Comparison of ENCODE assay signal across 8 cellular contexts in genomic region chr10:100020161-100020882, GRCh38. TPM values are rescaled to one million over a fixed set of nuclear protein-coding genes. Genes with fewer than 3 reads are reported as not detected.
A peak's percentile ranks its signal among the peaks of the same experiment; 100 is the strongest.
DNase-seq lines count a peak whose midpoint lies in the region; ATAC-seq and TF ChIP-seq lines count a peak whose summit lies in the region.

No MANE protein-coding gene starts in this region.

- no peaks in the 10 kb centered on the region for H3K79me1 ChIP-seq in trophoblast cell (ENCODE audit: low read length)

- no peak overlapping the region for H3K4me3 ChIP-seq in trophoblast cell (ENCODE audit: low read depth, low read length)

- no peak overlapping the region for H2AFZ ChIP-seq in trophoblast cell (ENCODE audit: insufficient read depth, low read length, poor library complexity)

- peak; percentile 22 for TF ChIP-seq CTCF in neural crest cell (conservative IDR thresholded peaks at IDR 0.05)

- no peak overlapping the region for H4K8ac ChIP-seq in trophoblast cell (ENCODE audit: low read depth, low read length)

- H3K27ac Mint-ChIP-seq in neural crest cell (ENCODE audit: unreplicated experiment): no peak overlapping the region

- H3K4me1 Mint-ChIP-seq in neural crest cell: peaks cover 11% of the 10 kb centered on the region

- no peak overlapping the region for H3K9ac ChIP-seq in trophoblast cell (ENCODE audit: low read length)

- no peak overlapping the region for H3K23ac ChIP-seq in trophoblast cell (ENCODE audit: low read length)

- H3K9me3 ChIP-seq in trophoblast cell (ENCODE audit: insufficient read depth, low read depth, low read length): no peaks in the 10 kb centered on the region

- peak; percentile 96 for DNase-seq in NCI-H510A treated with DMSO at 0.1 percent for 48 hours (lab: John Stamatoyannopoulos, UW)
- no peak for DNase-seq in neural crest cell (ENCODE audit: low read depth, low spot score)
- DNase-seq in posterior cingulate gyrus: no peak
- DNase-seq in stimulated activated CD8-positive, alpha-beta memory T cell treated with anti-CD3 and anti-CD28 coated beads, Interleukin-4, amount 100 ng/mL, for 48 hours: no peak
- no peak for DNase-seq in activated CD4-positive, alpha-beta T cell treated with anti-CD3 and anti-CD28 coated beads for 4 hours
- no peak for DNase-seq in trophoblast cell

- H3K4ac ChIP-seq in trophoblast cell (ENCODE audit: low read depth, low read length): no peak overlapping the region

- H3K18ac ChIP-seq in trophoblast cell (ENCODE audit: low read length): no peak overlapping the region

- H3K4me1 ChIP-seq in trophoblast cell (ENCODE audit: control insufficient read depth in 1 of 2, insufficient read depth in 2 of 2, low read length in 2 of 2): no peaks in the 10 kb centered on the region

- H4K91ac ChIP-seq in trophoblast cell (ENCODE audit: low read depth, low read length): no peak overlapping the region

- no peaks in the 10 kb centered on the region for H3K27me3 ChIP-seq in trophoblast cell (ENCODE audit: insufficient read depth, low read length)

- H3K79me2 ChIP-seq in trophoblast cell (ENCODE audit: control insufficient read depth, insufficient read depth, low read length, poor library complexity): no peaks in the 10 kb centered on the region

- H4K12ac ChIP-seq in trophoblast cell (ENCODE audit: low read depth, low read length): no peak overlapping the region

- no peak overlapping the region for H2BK120ac ChIP-seq in trophoblast cell (ENCODE audit: insufficient read depth, low read length, poor library complexity)

- H3K36me3 ChIP-seq in trophoblast cell (ENCODE audit: control insufficient read depth in 1 of 2, insufficient read depth in 2 of 2, low read length in 2 of 2): no peaks in the 10 kb centered on the region

- intact Hi-C loops in posterior cingulate gyrus (cut with DNase I): no loop called here

- no peaks in the 10 kb centered on the region for H3K9me3 Mint-ChIP-seq in neural crest cell

- WGBS in trophoblast cell (ENCODE audit: extremely low coverage, insufficient coverage, insufficient read length): 100% methylated on average over 1 of the region's 5 CpGs

- no peak overlapping the region for H2BK5ac ChIP-seq in trophoblast cell (ENCODE audit: low read depth, low read length, poor library complexity)

- no peaks in the 10 kb centered on the region for H3K27me3 Mint-ChIP-seq in neural crest cell (ENCODE audit: low read depth)

- no peak overlapping the region for H3K27ac ChIP-seq in trophoblast cell (ENCODE audit: low read depth, low read length)

- H2BK12ac ChIP-seq in trophoblast cell (ENCODE audit: low read length): no peak overlapping the region

- no peak overlapping the region for H3K4me3 Mint-ChIP-seq in neural crest cell

- H3K4me2 ChIP-seq in trophoblast cell (ENCODE audit: low read length): no peak overlapping the region

- H3K14ac ChIP-seq in trophoblast cell (ENCODE audit: low read length): no peak overlapping the region

- ATAC-seq in GM18907 (IDR thresholded peaks at IDR 0.05; ENCODE audit: unreplicated experiment) (peak; percentile 71), HG02885 (IDR thresholded peaks at IDR 0.05; ENCODE audit: poor library complexity, unreplicated experiment) (peak; percentile 64)

- no peaks in the 10 kb centered on the region for H3K36me3 Mint-ChIP-seq in neural crest cell (ENCODE audit: low read depth)

- H2AK5ac ChIP-seq in trophoblast cell (ENCODE audit: low read length): no peak overlapping the region

RNA-seq across cellular contexts. Expression of gene DNMBP, which starts 10.6 kb away (rescaled TPM):
- 17.8 and 18.3 TPM in 2 replicates for total RNA-seq in neural crest cell
- 16.5 and 17.5 TPM in 2 replicates for polyA plus RNA-seq in trophoblast cell (2013)
